In genomic region chr6:136657629-136658028, GRCh38 we compare ENCODE assay signal across 22 cellular contexts.
DNase-seq lines count a peak whose midpoint lies in the region; ATAC-seq, FAIRE-seq and TF ChIP-seq lines count a peak whose summit lies in the region.
"Had no signal": no experiment of that assay in that cellular context is flagged by ENCODE, and none has a peak within 500 bp of the region (broad histone marks: within the 10 kb centered on the region; RNA-seq: fewer than 3 reads in every experiment).

No MANE protein-coding gene starts in this region.

- peaks cover 1% of the 10 kb centered on the region for H3K4me1 ChIP-seq in mesenchymal stem cell (ENCODE audit: control insufficient read depth, insufficient read depth, low read depth, low read length)
- no peaks in the 10 kb centered on the region for H3K4me1 ChIP-seq in left ventricle myocardium inferior
- no peaks in the 10 kb centered on the region for H3K4me1 ChIP-seq in right cardiac atrium (ENCODE audit: control insufficient read depth, insufficient read depth, low read length)

- no peak for TF ChIP-seq CTCF in epithelial cell of esophagus (IDR thresholded peaks at IDR 0.05; ENCODE audit: insufficient read depth, low read depth, low read length, missing control alignments)
- TF ChIP-seq CTCF in left ventricle myocardium inferior (IDR thresholded peaks at IDR 0.05; ENCODE audit: borderline replicate concordance): no peak

- no peak overlapping the region for H3K4me3 ChIP-seq in epithelial cell of esophagus (ENCODE audit: low read length)
- H3K4me3 ChIP-seq in mesenchymal stem cell (ENCODE audit: insufficient read depth in 1 of 2, low read depth in 1 of 2, low read length in 2 of 2): no peak overlapping the region
- no peak overlapping the region for H3K4me3 ChIP-seq in left ventricle myocardium inferior
- H3K4me3 ChIP-seq in right cardiac atrium (ENCODE audit: low read length): no peak overlapping the region
- H3K4me3 ChIP-seq: HAP-1 had no signal

- no peak overlapping the region for H2BK15ac ChIP-seq in mesenchymal stem cell (ENCODE audit: low read depth, poor library complexity, severe bottlenecking)

- no peak overlapping the region for H4K91ac ChIP-seq in mesenchymal stem cell (ENCODE audit: low read length)

- no peak overlapping the region for H3K23ac ChIP-seq in mesenchymal stem cell (ENCODE audit: low read length in 2 of 2)

- no peaks in the 10 kb centered on the region for H3K9me3 ChIP-seq in mesenchymal stem cell (ENCODE audit: control insufficient read depth, low read length)
- no peaks in the 10 kb centered on the region for H3K9me3 ChIP-seq in left ventricle myocardium inferior (replicated peaks)
- H3K9me3 ChIP-seq in right cardiac atrium (ENCODE audit: control insufficient read depth, low read length): no peaks in the 10 kb centered on the region
- H3K9me3 ChIP-seq: HAP-1, neutrophil had no signal

- H3K79me1 ChIP-seq in mesenchymal stem cell (replicated peaks; ENCODE audit: low read length, poor library complexity, severe bottlenecking): no peaks in the 10 kb centered on the region

- WGBS in mesenchymal stem cell: 39% methylated on average over 4 of the region's 4 CpGs
- 68% methylated on average over 4 of the region's 4 CpGs for WGBS in right cardiac atrium

- H3K36me3 ChIP-seq in mesenchymal stem cell (ENCODE audit: control insufficient read depth in 1 of 2, insufficient read depth in 2 of 2, low read depth in 1 of 2, low read length in 2 of 2) (no peaks in the 10 kb centered on the region), left ventricle myocardium inferior (peaks cover 20% of the 10 kb centered on the region)
- H3K36me3 ChIP-seq: HAP-1 had no signal

- H3K18ac ChIP-seq in mesenchymal stem cell (ENCODE audit: low read depth in 1 of 2, low read length in 2 of 2): no peak overlapping the region

- no peak overlapping the region for H2BK12ac ChIP-seq in mesenchymal stem cell (ENCODE audit: low read length in 2 of 2)

- intact Hi-C loops in left ventricle myocardium inferior (cut with micrococcal nuclease): no loop called here
- intact Hi-C loops in right cardiac atrium (cut with DNase I): no loop called here

- DNase-seq in EH (ENCODE audit: low read depth): peak; percentile 74
- peak; percentile 21 for DNase-seq in RCC 7860 (ENCODE audit: low spot score)
- peak; percentile 34 for DNase-seq in epithelial cell of esophagus (ENCODE audit: low read depth)
- peak; percentile 45 for DNase-seq in mesenchymal stem cell
- no peak for DNase-seq in left ventricle myocardium inferior
- DNase-seq in right cardiac atrium: no peak
- no peak for DNase-seq in NK-92 (lab: John Stamatoyannopoulos, UW; ENCODE audit: unreplicated experiment)
- DNase-seq: activated CD4-positive, alpha-beta T cell treated with anti-CD3 and anti-CD28 coated beads, Interleukin-2, amount 10 ng/mL, durations not matched to agents 7 days and 5 days; activated CD8-positive, alpha-beta memory T cell treated with anti-CD3 and anti-CD28 coated beads, Interleukin-2, amount 50 U/mL, for 48 hours; activated gamma-delta T cell; DND-41; effector memory CD8-positive, alpha-beta T cell; hypothalamus; Karpas-422; NCI-H1092; NCI-H2171 had no signal

- no peak overlapping the region for H2BK120ac ChIP-seq in mesenchymal stem cell (ENCODE audit: low read depth, low read length)

- H2BK5ac ChIP-seq in mesenchymal stem cell (ENCODE audit: low read depth, low read length, poor library complexity, severe bottlenecking): no peak overlapping the region

- no peak for FAIRE-seq in RCC 7860 (lab: Jason Lieb, UNC)
- FAIRE-seq: GM19239, urothelium cell line had no signal

- H3K27me3 ChIP-seq in mesenchymal stem cell (ENCODE audit: control insufficient read depth in 1 of 2, insufficient read depth in 1 of 2, low read length in 2 of 2) (no peaks in the 10 kb centered on the region), left ventricle myocardium inferior (ENCODE audit: low read depth) (no peaks in the 10 kb centered on the region), right cardiac atrium (ENCODE audit: control insufficient read depth, insufficient read depth) (no peaks in the 10 kb centered on the region)
- H3K27me3 ChIP-seq: neutrophil had no signal

- no peak overlapping the region for H4K8ac ChIP-seq in mesenchymal stem cell (ENCODE audit: low read length)

- no peak overlapping the region for H3K14ac ChIP-seq in mesenchymal stem cell (ENCODE audit: low read length in 2 of 2)

- no peak overlapping the region for H2AFZ ChIP-seq in mesenchymal stem cell (ENCODE audit: low read depth, low read length)

- H3K4ac ChIP-seq in mesenchymal stem cell (ENCODE audit: low read depth in 1 of 2, low read length in 2 of 2): no peak overlapping the region

- H3K27ac ChIP-seq in mesenchymal stem cell (ENCODE audit: low read length, poor library complexity, severe bottlenecking): no peak overlapping the region
- H3K27ac ChIP-seq in left ventricle myocardium inferior (replicated peaks): no peak overlapping the region
- no peak overlapping the region for H3K27ac ChIP-seq in right cardiac atrium (ENCODE audit: low read length)
- H3K27ac ChIP-seq: neutrophil had no signal

- no peak overlapping the region for H3K4me2 ChIP-seq in mesenchymal stem cell (ENCODE audit: low read length, poor library complexity, severe bottlenecking)

- ATAC-seq in HG03342 (IDR thresholded peaks at IDR 0.05; ENCODE audit: unreplicated experiment) (no peak), right cardiac atrium (no peak)
- ATAC-seq: effector memory CD8-positive, alpha-beta T cell; Panc1 had no signal

- no peak overlapping the region for H3K9ac ChIP-seq in mesenchymal stem cell (ENCODE audit: low read length)

- H2AK5ac ChIP-seq in mesenchymal stem cell (ENCODE audit: low read length, severe bottlenecking): no peak overlapping the region

Comparison
In these comparisons a context has a peak if more than half of its experiments do, and no peak if none do; other contexts are left out.
1. DNase-seq: peak in EH (single experiment), RCC 7860 (single experiment), epithelial cell of esophagus (single experiment) and mesenchymal stem cell (single experiment); none in left ventricle myocardium inferior (single experiment), right cardiac atrium (0 of 3) and NK-92 (single experiment).